29 cellular contexts compared by ENCODE assay signal in the genomic region with DNA sequence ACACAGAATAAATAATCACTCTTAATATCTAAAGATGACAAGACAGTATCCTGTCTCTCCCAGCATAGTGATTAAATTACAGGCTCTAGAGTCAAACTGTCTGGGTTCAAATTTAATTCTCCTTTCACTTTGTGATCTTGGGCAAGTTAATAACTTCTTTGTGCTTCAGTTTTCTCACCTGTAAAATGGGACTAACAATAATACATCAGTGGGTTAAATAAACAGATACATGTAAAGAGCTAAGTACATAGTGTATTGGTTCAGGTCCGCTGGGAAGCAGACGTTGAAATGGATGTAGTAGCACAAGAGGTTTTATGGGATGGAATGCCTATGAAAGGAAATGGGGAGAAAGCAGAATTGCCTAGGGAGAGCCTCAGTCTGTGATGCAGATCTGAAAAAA.
"Had no signal": no experiment of that assay in that cellular context is flagged by ENCODE, and none has a peak within 500 bp of the region (broad histone marks: within the 10 kb centered on the region; RNA-seq: fewer than 3 reads in every experiment).

No MANE protein-coding gene starts in this region.

- H3K4me1 ChIP-seq: neural progenitor cell, spleen, testis, upper lobe of right lung had no signal

- H3K4me1 Mint-ChIP-seq: natural killer cell; stimulated activated memory B cell treated with anti-CD40 and anti-IgM and Interleukin-4, amounts not matched to agents 10 μg/mL and 1 μg/mL and 100 μg/mL, for 72 hours had no signal

- H3K27ac ChIP-seq: neural progenitor cell, ovary, parathyroid adenoma, psoas muscle, skin epidermis, spleen, suprapubic skin, testis, tibial artery, transverse colon, upper lobe of right lung, vagina had no signal

- H2AFZ ChIP-seq: neural progenitor cell, parathyroid adenoma had no signal

- H3K27me3 Mint-ChIP-seq: progenitor cell of endocrine pancreas; stimulated activated memory B cell treated with anti-CD40 and anti-IgM and Interleukin-4, amounts not matched to agents 10 μg/mL and 1 μg/mL and 100 μg/mL, for 72 hours; stimulated activated naive CD8-positive, alpha-beta T cell treated with anti-CD3 and anti-CD28 coated beads, Interleukin-15, amount 100 ng/mL, for 72 hours; type B pancreatic cell had no signal

- H3K9me3 ChIP-seq: ovary, psoas muscle, spleen, suprapubic skin, testis, tibial artery, transverse colon, upper lobe of right lung, vagina had no signal

- H3K36me3 ChIP-seq: neural progenitor cell, ovary, spleen, suprapubic skin, tibial artery, transverse colon, upper lobe of right lung, vagina had no signal

- DNase-seq: natural killer cell; occipital lobe; ovary; posterior cingulate gyrus; psoas muscle; right cardiac atrium; spleen; stimulated activated CD4-positive, alpha-beta T cell treated with anti-CD3 and anti-CD28 coated beads, Interleukin-12 subunit alpha, Interleukin-12 subunit beta, amount 100 ng/mL, for 4 hours; stimulated activated CD4-positive, alpha-beta T cell treated with anti-CD3 and anti-CD28 coated beads, Interleukin-1b, Interleukin-23, amount 100 ng/mL, for 48 hours; stimulated activated CD4-positive, alpha-beta T cell treated with anti-CD3 and anti-CD28 coated beads, Interleukin-4, amount 100 ng/mL, for 1 hour; stimulated activated CD4-positive, alpha-beta T cell treated with anti-CD3 and anti-CD28 coated beads, Interleukin-4, amount 100 ng/mL, for 4 hours; stimulated activated CD8-positive, alpha-beta memory T cell treated with anti-CD3 and anti-CD28 coated beads, Interleukin-4, amount 100 ng/mL, for 48 hours; stimulated activated naive CD4-positive, alpha-beta T cell; stimulated activated naive CD8-positive, alpha-beta T cell treated with anti-CD3 and anti-CD28 coated beads, Interleukin-15, amount 100 ng/mL, for 72 hours; stimulated activated naive CD8-positive, alpha-beta T cell treated with anti-CD3 and anti-CD28 coated beads, Interleukin-15, Interleukin-2, amounts not matched to agents 100 U/mL and 50 U/mL, for 24 hours; testis; tibial artery; transverse colon; upper lobe of right lung had no signal

- H3K27me3 ChIP-seq: neural progenitor cell, ovary, spleen, suprapubic skin, testis, tibial artery, transverse colon, upper lobe of right lung, vagina had no signal

- H3K27ac Mint-ChIP-seq: natural killer cell; nephron; neural progenitor cell; progenitor cell of endocrine pancreas; stimulated activated memory B cell treated with anti-CD40 and anti-IgM and Interleukin-4, amounts not matched to agents 10 μg/mL and 1 μg/mL and 100 μg/mL, for 72 hours; stimulated activated naive CD8-positive, alpha-beta T cell treated with anti-CD3 and anti-CD28 coated beads, Interleukin-15, amount 100 ng/mL, for 72 hours; type B pancreatic cell had no signal

- H3K36me3 Mint-ChIP-seq: natural killer cell; stimulated activated memory B cell treated with anti-CD40 and anti-IgM and Interleukin-4, amounts not matched to agents 10 μg/mL and 1 μg/mL and 100 μg/mL, for 72 hours had no signal

- H3K4me2 ChIP-seq: neural progenitor cell, smooth muscle cell had no signal

- H3K9me3 Mint-ChIP-seq: natural killer cell; stimulated activated memory B cell treated with anti-CD40 and anti-IgM and Interleukin-4, amounts not matched to agents 10 μg/mL and 1 μg/mL and 100 μg/mL, for 72 hours; stimulated activated naive CD8-positive, alpha-beta T cell treated with anti-CD3 and anti-CD28 coated beads, Interleukin-15, amount 100 ng/mL, for 72 hours had no signal

- H3K9ac ChIP-seq: neural progenitor cell, parathyroid adenoma had no signal

- H3K4me3 ChIP-seq: neural progenitor cell, ovary, psoas muscle, skin epidermis, smooth muscle cell, spleen, suprapubic skin, testis, tibial artery, transverse colon, upper lobe of right lung, vagina had no signal

- H3K4me3 Mint-ChIP-seq: natural killer cell; nephron; neural progenitor cell; stimulated activated memory B cell treated with anti-CD40 and anti-IgM and Interleukin-4, amounts not matched to agents 10 μg/mL and 1 μg/mL and 100 μg/mL, for 72 hours; stimulated activated naive CD8-positive, alpha-beta T cell treated with anti-CD3 and anti-CD28 coated beads, Interleukin-15, amount 100 ng/mL, for 72 hours; type B pancreatic cell had no signal
